Comparison of ENCODE assay signal across 11 cellular contexts in the genomic region with DNA sequence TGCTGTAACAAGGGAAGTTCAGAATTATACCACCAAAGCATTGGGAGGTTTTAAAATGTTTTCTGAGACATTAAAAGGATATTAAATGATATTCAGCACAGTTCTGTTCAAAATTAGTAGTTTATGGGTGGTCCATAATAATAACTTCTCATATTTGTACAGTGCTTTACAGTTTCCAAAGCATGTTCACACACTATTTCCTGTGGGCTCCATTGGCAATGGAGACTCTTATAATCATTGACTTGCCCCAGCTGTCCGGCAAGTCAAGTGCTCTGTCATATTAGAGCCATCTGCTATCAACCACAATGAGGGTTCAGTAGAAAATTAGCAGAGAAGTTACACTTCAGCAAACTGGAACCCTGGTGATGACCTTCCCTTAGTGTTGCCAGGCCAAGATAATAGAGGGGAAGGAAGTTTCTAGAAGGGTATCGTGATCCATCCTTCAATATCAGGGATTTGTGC.
DNase-seq lines count a peak whose midpoint lies in the region; ATAC-seq, FAIRE-seq and TF ChIP-seq lines count a peak whose summit lies in the region.
"Had no signal": no experiment of that assay in that cellular context is flagged by ENCODE, and none has a peak within 500 bp of the region (broad histone marks: within the 10 kb centered on the region; RNA-seq: fewer than 3 reads in every experiment).

No MANE protein-coding gene starts in this region.

- H4K20me1 ChIP-seq in GM12878 (ENCODE audit: control insufficient read depth, insufficient read depth), result no peaks in the 10 kb centered on the region

- peaks cover 21% of the 10 kb centered on the region for H3K4me1 ChIP-seq in CD4-positive, CD25-positive, alpha-beta regulatory T cell (ENCODE audit: control insufficient read depth, insufficient read depth, low read length, poor library complexity, severe bottlenecking)
- no peaks in the 10 kb centered on the region for H3K4me1 ChIP-seq in GM12878 (ENCODE audit: control insufficient read depth, insufficient read depth, low read length)
- H3K4me1 ChIP-seq: upper lobe of left lung had no signal

- peaks cover 8 to 42% (median 20%) of the 10 kb centered on the region in 4 donors for H3K4me1 Mint-ChIP-seq in CD4-positive, CD25-positive, alpha-beta regulatory T cell
- peaks cover 14% of the 10 kb centered on the region for H3K4me1 Mint-ChIP-seq in endothelial cell (ENCODE audit: unreplicated experiment)
- H3K4me1 Mint-ChIP-seq in activated T-helper 17 cell treated with anti-CD3 and anti-CD28 coated beads, Interleukin-2, amount 50 U/mL, for 72 hours, result peaks cover 15% of the 10 kb centered on the region

- no peak for DNase-seq in CD4-positive, CD25-positive, alpha-beta regulatory T cell
- DNase-seq in GM12878 (ENCODE audit: low read depth, low spot score) (no peak), left lobe of liver (ENCODE audit: low spot score) (no peak), endothelial cell (ENCODE audit: low spot score) (no peak), cerebellar cortex (ENCODE audit: low spot score) (no peak)

- H3K79me2 ChIP-seq in GM12878 (ENCODE audit: control insufficient read depth, insufficient read depth, low read length), result no peaks in the 10 kb centered on the region

- CTCF ChIA-PET in GM12878 (lab: Yijun Ruan, JAX), result interaction anchor here (0.6 to 6.1 kb wide), 25 partner anchors 9 to 796 kb away, joined by 3 to 90 read pairs (median 4); a partner anchor contains a TSS

- WGBS in GM12878 (ENCODE audit: insufficient coverage, insufficient replicate concordance, low lambda C conversion rate, missing lambda C conversion rate), result 12% methylated on average over 2 of the region's 2 CpGs

- no peak for TF ChIP-seq EP300 in GM12878 (IDR thresholded peaks at IDR 0.05; ENCODE audit: borderline replicate concordance in 1 of 2, control insufficient read depth in 1 of 2, low read depth in 2 of 2, low read length in 2 of 2)

- H3K36me3 Mint-ChIP-seq in CD4-positive, CD25-positive, alpha-beta regulatory T cell, result no peaks in the 10 kb centered on the region
- H3K36me3 Mint-ChIP-seq in endothelial cell (ENCODE audit: low read depth, unreplicated experiment), result no peaks in the 10 kb centered on the region
- no peaks in the 10 kb centered on the region for H3K36me3 Mint-ChIP-seq in activated T-helper 17 cell treated with anti-CD3 and anti-CD28 coated beads, Interleukin-2, amount 50 U/mL, for 72 hours (ENCODE audit: low read depth)
- H3K36me3 Mint-ChIP-seq: CD4-positive, alpha-beta memory T cell had no signal

- H3K27me3 ChIP-seq in CD4-positive, CD25-positive, alpha-beta regulatory T cell (ENCODE audit: control insufficient read depth, insufficient read depth, low read length), result no peaks in the 10 kb centered on the region
- peaks cover 2 to 4% of the 10 kb centered on the region in 2 experiments; a peak in 2 of 4 replicates for H3K27me3 ChIP-seq in GM12878 (replicated peaks in 1 of 2; ENCODE audit: control insufficient read depth in 2 of 2, insufficient read depth in 2 of 2, low read length in 1 of 2)
- H3K27me3 ChIP-seq: upper lobe of left lung had no signal

- peak overlapping the region in 2 of 3 donors; percentile 47 to 80 for H3K27ac Mint-ChIP-seq in CD4-positive, CD25-positive, alpha-beta regulatory T cell
- no peak overlapping the region for H3K27ac Mint-ChIP-seq in endothelial cell (ENCODE audit: unreplicated experiment)
- no peak overlapping the region for H3K27ac Mint-ChIP-seq in activated T-helper 17 cell treated with anti-CD3 and anti-CD28 coated beads, Interleukin-2, amount 50 U/mL, for 72 hours
- H3K27ac Mint-ChIP-seq: CD4-positive, alpha-beta memory T cell had no signal

- intact Hi-C loops in GM12878 (cut with micrococcal nuclease; ENCODE audit: unreplicated experiment), result loop anchor here (1.0 to 2.0 kb wide), 3 partner anchors 111 to 795 kb away; no protein-coding TSS in a partner anchor

- H3K9me3 Mint-ChIP-seq in CD4-positive, CD25-positive, alpha-beta regulatory T cell, result no peaks in the 10 kb centered on the region
- H3K9me3 Mint-ChIP-seq in endothelial cell (ENCODE audit: unreplicated experiment), result no peaks in the 10 kb centered on the region
- no peaks in the 10 kb centered on the region for H3K9me3 Mint-ChIP-seq in activated T-helper 17 cell treated with anti-CD3 and anti-CD28 coated beads, Interleukin-2, amount 50 U/mL, for 72 hours
- H3K9me3 Mint-ChIP-seq: CD4-positive, alpha-beta memory T cell had no signal

- H3K4me3 Mint-ChIP-seq in CD4-positive, CD25-positive, alpha-beta regulatory T cell, result peak overlapping the region in 1 of 4 donors; percentile 1
- no peak overlapping the region for H3K4me3 Mint-ChIP-seq in endothelial cell (ENCODE audit: unreplicated experiment)
- H3K4me3 Mint-ChIP-seq in activated T-helper 17 cell treated with anti-CD3 and anti-CD28 coated beads, Interleukin-2, amount 50 U/mL, for 72 hours, result no peak overlapping the region
- H3K4me3 Mint-ChIP-seq: CD4-positive, alpha-beta memory T cell had no signal

- H3K27ac ChIP-seq in CD4-positive, CD25-positive, alpha-beta regulatory T cell (ENCODE audit: insufficient read depth, low read length, poor library complexity, severe bottlenecking), result no peak overlapping the region
- H3K27ac ChIP-seq in GM12878 (ENCODE audit: control insufficient read depth, insufficient read depth), result no peak overlapping the region
- H3K27ac ChIP-seq: coronary artery, upper lobe of left lung had no signal

- SMC1A ChIA-PET in GM12878 (lab: Charles Lee; ENCODE audit: uncharacterized antibody, unreplicated experiment), result interaction anchor here (1.0 to 4.5 kb wide), 16 partner anchors 9 to 798 kb away, joined by 3 to 42 read pairs (median 4); no protein-coding TSS in a partner anchor

- RAD21 ChIA-PET in GM12878 (lab: Charles Lee; ENCODE audit: unreplicated experiment), result interaction anchor here (0.6 to 4.6 kb wide), 8 partner anchors 106 to 797 kb away, joined by 3 to 46 read pairs (median 7); no protein-coding TSS in a partner anchor

- no peaks in the 10 kb centered on the region for H3K36me3 ChIP-seq in CD4-positive, CD25-positive, alpha-beta regulatory T cell (ENCODE audit: control insufficient read depth, insufficient read depth, low read length)
- no peaks in the 10 kb centered on the region for H3K36me3 ChIP-seq in GM12878 (ENCODE audit: control insufficient read depth in 2 of 2, insufficient read depth in 2 of 2, low read length in 1 of 2)
- H3K36me3 ChIP-seq: upper lobe of left lung had no signal

- in situ Hi-C loops in GM12878 (cut with MboI), result loop anchor here (5.0 kb wide), 2 partner anchors 547 to 792 kb away; a partner anchor contains a TSS

- POLR2A ChIA-PET in GM12878 (lab: Charles Lee), result no interaction called here

- no peak for TF ChIP-seq RAD21 in GM12878 (IDR thresholded peaks at IDR 0.05; ENCODE audit: insufficient read depth, low read depth, low read length)

- peaks cover 4% of the 10 kb centered on the region for H3K27me3 Mint-ChIP-seq in CD4-positive, CD25-positive, alpha-beta regulatory T cell
- peaks cover 2% of the 10 kb centered on the region for H3K27me3 Mint-ChIP-seq in endothelial cell (ENCODE audit: unreplicated experiment)
- H3K27me3 Mint-ChIP-seq in activated T-helper 17 cell treated with anti-CD3 and anti-CD28 coated beads, Interleukin-2, amount 50 U/mL, for 72 hours, result no peaks in the 10 kb centered on the region
- H3K27me3 Mint-ChIP-seq: CD4-positive, alpha-beta memory T cell had no signal

- BruUV-seq in GM12878 (replicated peaks; lab: Mats Ljungman, UMichigan), result no TSS peak

- no peak overlapping the region for H2AFZ ChIP-seq in GM12878 (ENCODE audit: control insufficient read depth, low read depth, low read length)

- no peak overlapping the region for H3K9ac ChIP-seq in GM12878 (ENCODE audit: control insufficient read depth, insufficient read depth, low read length)

- no peaks in the 10 kb centered on the region for H3K9me3 ChIP-seq in CD4-positive, CD25-positive, alpha-beta regulatory T cell (ENCODE audit: control insufficient read depth in 2 of 2, low read length in 2 of 2)
- H3K9me3 ChIP-seq in GM12878 (replicated peaks; ENCODE audit: control insufficient read depth, insufficient read depth, low read length), result no peaks in the 10 kb centered on the region
- H3K9me3 ChIP-seq: upper lobe of left lung had no signal

- H3K4me3 ChIP-seq in CD4-positive, CD25-positive, alpha-beta regulatory T cell (ENCODE audit: low read depth, low read length), result no peak overlapping the region
- no peak overlapping the region for H3K4me3 ChIP-seq in GM12878
- H3K4me3 ChIP-seq: coronary artery, upper lobe of left lung had no signal

- TF ChIP-seq POLR2A in GM12878 (IDR thresholded peaks at IDR 0.05; ENCODE audit: low read depth, low read length), result no peak

- no peak for FAIRE-seq in GM12878 (lab: Jason Lieb, UNC)

- TF ChIP-seq CTCF in GM12878 (IDR thresholded peaks at IDR 0.05 in 2 of 3, conservative IDR thresholded peaks at IDR 0.05 in 1 of 3; ENCODE audit: control insufficient read depth in 2 of 3, extremely low read depth in 1 of 3, insufficient read depth in 1 of 3, low read depth in 3 of 3, low read length in 3 of 3), result no peak
- no peak for TF ChIP-seq CTCF in endothelial cell (IDR thresholded peaks at IDR 0.05; ENCODE audit: unreplicated experiment)

- no peak overlapping the region for H3K4me2 ChIP-seq in GM12878 (ENCODE audit: control insufficient read depth, insufficient read depth)

- peak in 1 of 2 donors; percentile 9 for ATAC-seq in CD4-positive, CD25-positive, alpha-beta regulatory T cell (ENCODE audit: low read depth in 2 of 2)
- peak; percentile 77 for ATAC-seq in GM19025 (IDR thresholded peaks at IDR 0.05; ENCODE audit: low read depth, unreplicated experiment)
- peak; percentile 68 for ATAC-seq in HG03095 (IDR thresholded peaks at IDR 0.05; ENCODE audit: unreplicated experiment)
- peak; percentile 23 for ATAC-seq in GM12878
- ATAC-seq in left lobe of liver, result no peak
- ATAC-seq in activated T-helper 17 cell treated with anti-CD3 and anti-CD28 coated beads, Interleukin-2, amount 50 U/mL, for 72 hours (replicated peaks), result no peak

TF ChIP-seq in GM12878, 131 proteins besides CTCF, POLR2A, EP300 and RAD21 (continues in another document):
- no peak for TF ChIP-seq TCF12 (IDR thresholded peaks at IDR 0.05; ENCODE audit: low read depth, low read length)
- TF ChIP-seq, protein P1, sequence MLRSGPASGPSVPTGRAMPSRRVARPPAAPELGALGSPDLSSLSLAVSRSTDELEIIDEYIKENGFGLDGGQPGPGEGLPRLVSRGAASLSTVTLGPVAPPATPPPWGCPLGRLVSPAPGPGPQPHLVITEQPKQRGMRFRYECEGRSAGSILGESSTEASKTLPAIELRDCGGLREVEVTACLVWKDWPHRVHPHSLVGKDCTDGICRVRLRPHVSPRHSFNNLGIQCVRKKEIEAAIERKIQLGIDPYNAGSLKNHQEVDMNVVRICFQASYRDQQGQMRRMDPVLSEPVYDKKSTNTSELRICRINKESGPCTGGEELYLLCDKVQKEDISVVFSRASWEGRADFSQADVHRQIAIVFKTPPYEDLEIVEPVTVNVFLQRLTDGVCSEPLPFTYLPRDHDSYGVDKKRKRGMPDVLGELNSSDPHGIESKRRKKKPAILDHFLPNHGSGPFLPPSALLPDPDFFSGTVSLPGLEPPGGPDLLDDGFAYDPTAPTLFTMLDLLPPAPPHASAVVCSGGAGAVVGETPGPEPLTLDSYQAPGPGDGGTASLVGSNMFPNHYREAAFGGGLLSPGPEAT (IDR thresholded peaks at IDR 0.05; ENCODE audit: low read depth), result no peak
- no peak for TF ChIP-seq STAT1 (conservative IDR thresholded peaks at IDR 0.05)
- no peak for TF ChIP-seq ETV6 (conservative IDR thresholded peaks at IDR 0.05 in 1 of 2, IDR thresholded peaks at IDR 0.05 in 1 of 2; ENCODE audit: borderline replicate concordance in 1 of 2, low read depth in 1 of 2)

Comparison
In these comparisons a context has a peak if more than half of its experiments do, and no peak if none do; other contexts are left out.
1. ATAC-seq: peak in GM19025 (single experiment), HG03095 (single experiment) and GM12878 (single experiment); none in left lobe of liver (single experiment) and activated T-helper 17 cell treated with anti-CD3 and anti-CD28 coated beads, Interleukin-2, amount 50 U/mL, for 72 hours (single experiment).
2. H3K27ac Mint-ChIP-seq: peak in CD4-positive, CD25-positive, alpha-beta regulatory T cell (2 of 3); none in endothelial cell (single experiment) and activated T-helper 17 cell treated with anti-CD3 and anti-CD28 coated beads, Interleukin-2, amount 50 U/mL, for 72 hours (single experiment).